14 cellular contexts compared by ENCODE assay signal in genomic region chr11:94152678-94153065, GRCh38. TPM values are rescaled to one million over a fixed set of nuclear protein-coding genes. Genes with fewer than 3 reads are reported as not detected.
DNase-seq lines count a peak whose midpoint lies in the region; ATAC-seq and TF ChIP-seq lines count a peak whose summit lies in the region.
"Had no signal": no experiment of that assay in that cellular context is flagged by ENCODE, and none has a peak within 500 bp of the region (broad histone marks: within the 10 kb centered on the region; RNA-seq: fewer than 3 reads in every experiment).

No MANE protein-coding gene starts in this region.

- H3K4me1 ChIP-seq in left ventricle myocardium inferior: peaks cover 53% of the 10 kb centered on the region
- peaks cover 0 to 7% of the 10 kb centered on the region in 2 donors for H3K4me1 ChIP-seq in mucosa of rectum (ENCODE audit: control insufficient read depth in 2 of 2, insufficient read depth in 2 of 2, low read length in 2 of 2)
- H3K4me1 ChIP-seq in tibial artery: peaks cover 0 to 57% (median 32%) of the 10 kb centered on the region in 4 donors
- H3K4me1 ChIP-seq in Peyer's patch: peaks cover 0 to 23% (median 2%) of the 10 kb centered on the region in 4 donors

- H3K4me3 Mint-ChIP-seq in activated naive CD8-positive, alpha-beta T cell treated with anti-CD3 and anti-CD28 coated beads, Interleukin-2, amount 50 U/mL, for 24 hours: peak overlapping the region; percentile 34
- H3K4me3 Mint-ChIP-seq: activated CD8-positive, alpha-beta memory T cell treated with anti-CD3 and anti-CD28 coated beads, Interleukin-2, amount 10 ng/mL, durations not matched to agents 7 days and 5 days had no signal

- H3K27me3 Mint-ChIP-seq in activated naive CD8-positive, alpha-beta T cell treated with anti-CD3 and anti-CD28 coated beads, Interleukin-2, amount 50 U/mL, for 24 hours: no peaks in the 10 kb centered on the region
- H3K27me3 Mint-ChIP-seq: activated CD8-positive, alpha-beta memory T cell treated with anti-CD3 and anti-CD28 coated beads, Interleukin-2, amount 10 ng/mL, durations not matched to agents 7 days and 5 days had no signal

- H3K27me3 ChIP-seq in left ventricle myocardium inferior (ENCODE audit: low read depth) (no peaks in the 10 kb centered on the region), mucosa of rectum (ENCODE audit: control insufficient read depth in 2 of 2, insufficient read depth in 2 of 2, low read length in 2 of 2) (no peaks in the 10 kb centered on the region), tibial artery (no peaks in the 10 kb centered on the region), Peyer's patch (no peaks in the 10 kb centered on the region)
- H3K27me3 ChIP-seq: BLaER1, ovary, upper lobe of left lung had no signal

- H3K4me3 ChIP-seq in left ventricle myocardium inferior (no peak overlapping the region), mucosa of rectum (ENCODE audit: low read length in 2 of 2) (no peak overlapping the region), tibial artery (no peak overlapping the region), Peyer's patch (no peak overlapping the region)
- H3K4me3 ChIP-seq: BLaER1, ovary, upper lobe of left lung had no signal

- peaks cover 60% of the 10 kb centered on the region for H3K4me1 Mint-ChIP-seq in activated naive CD8-positive, alpha-beta T cell treated with anti-CD3 and anti-CD28 coated beads, Interleukin-2, amount 50 U/mL, for 24 hours

- intact Hi-C loops in left ventricle myocardium inferior (cut with micrococcal nuclease) (no loop called here), left ventricle myocardium superior (cut with micrococcal nuclease) (no loop called here), tibial artery (cut with DNase I; ENCODE audit: low total_unique reads) (loop anchor here (5.0 kb wide), 1 partner anchor 35 kb away; no protein-coding TSS in a partner anchor)

- H3K36me3 ChIP-seq in left ventricle myocardium inferior: peaks cover 6% of the 10 kb centered on the region
- no peaks in the 10 kb centered on the region for H3K36me3 ChIP-seq in mucosa of rectum (ENCODE audit: control insufficient read depth in 2 of 2, insufficient read depth in 2 of 2, low read length in 2 of 2)
- peaks cover 0 to 7% (median 4%) of the 10 kb centered on the region in 3 donors for H3K36me3 ChIP-seq in tibial artery
- H3K36me3 ChIP-seq in Peyer's patch: no peaks in the 10 kb centered on the region
- H3K36me3 ChIP-seq: ovary had no signal

- H3K9me3 ChIP-seq in left ventricle myocardium inferior (replicated peaks) (no peaks in the 10 kb centered on the region), mucosa of rectum (ENCODE audit: control insufficient read depth in 2 of 2, low read length in 2 of 2) (no peaks in the 10 kb centered on the region), tibial artery (no peaks in the 10 kb centered on the region), Peyer's patch (no peaks in the 10 kb centered on the region)
- H3K9me3 ChIP-seq: ovary, upper lobe of left lung had no signal

- no peak for TF ChIP-seq POLR2A in Peyer's patch (IDR thresholded peaks at IDR 0.05)

- no peak for TF ChIP-seq CTCF in left ventricle myocardium inferior (IDR thresholded peaks at IDR 0.05; ENCODE audit: borderline replicate concordance)
- TF ChIP-seq CTCF in tibial artery (IDR thresholded peaks at IDR 0.05): no peak
- TF ChIP-seq CTCF in Peyer's patch (IDR thresholded peaks at IDR 0.05): no peak

- no peak overlapping the region for H3K9ac ChIP-seq in mucosa of rectum (ENCODE audit: low read depth in 1 of 2, low read length in 2 of 2)
- H3K9ac ChIP-seq: BLaER1 had no signal

- peak overlapping the region; percentile 76 for H3K27ac Mint-ChIP-seq in activated naive CD8-positive, alpha-beta T cell treated with anti-CD3 and anti-CD28 coated beads, Interleukin-2, amount 50 U/mL, for 24 hours
- H3K27ac Mint-ChIP-seq: activated CD8-positive, alpha-beta memory T cell treated with anti-CD3 and anti-CD28 coated beads, Interleukin-2, amount 10 ng/mL, durations not matched to agents 7 days and 5 days had no signal

- no peak for ATAC-seq in left ventricle myocardium superior
- no peak for ATAC-seq in activated naive CD8-positive, alpha-beta T cell treated with anti-CD3 and anti-CD28 coated beads, Interleukin-2, amount 50 U/mL, for 24 hours

- peaks cover 28% of the 10 kb centered on the region for H3K36me3 Mint-ChIP-seq in activated naive CD8-positive, alpha-beta T cell treated with anti-CD3 and anti-CD28 coated beads, Interleukin-2, amount 50 U/mL, for 24 hours (ENCODE audit: low read depth)

- no peaks in the 10 kb centered on the region for H3K9me3 Mint-ChIP-seq in activated naive CD8-positive, alpha-beta T cell treated with anti-CD3 and anti-CD28 coated beads, Interleukin-2, amount 50 U/mL, for 24 hours

- H3K27ac ChIP-seq in left ventricle myocardium inferior (replicated peaks): peak overlapping the region; percentile 83
- H3K27ac ChIP-seq in mucosa of rectum (ENCODE audit: low read depth in 2 of 2, low read length in 2 of 2): peak overlapping the region; percentile 6 to 46
- peak overlapping the region; percentile 42 to 50 for H3K27ac ChIP-seq in tibial artery
- no peak overlapping the region for H3K27ac ChIP-seq in Peyer's patch
- H3K27ac ChIP-seq: BLaER1, ovary had no signal

- no peak for DNase-seq in left ventricle myocardium inferior
- DNase-seq in left ventricle myocardium superior: no peak
- no peak for DNase-seq in activated naive CD8-positive, alpha-beta T cell treated with anti-CD3 and anti-CD28 coated beads, Interleukin-2, amount 50 U/mL, for 24 hours
- DNase-seq in tibial artery: no peak
- DNase-seq in SIG-M5 treated with dmso at 0.1 percent for 504 hours (lab: John Stamatoyannopoulos, UW; ENCODE audit: unreplicated experiment): no peak
- no peak for DNase-seq in Peyer's patch
- DNase-seq in NCI-H82 (lab: John Stamatoyannopoulos, UW): no peak
- DNase-seq: activated CD8-positive, alpha-beta memory T cell treated with anti-CD3 and anti-CD28 coated beads, Interleukin-2, amount 10 ng/mL, durations not matched to agents 7 days and 5 days; left colon; NCI-H2029 treated with DMSO at 0.1 percent for 48 hours; ovary had no signal

RNA-seq across cellular contexts. Expression of gene PANX1, which starts 24.0 kb away (rescaled TPM):
- total RNA-seq in left ventricle myocardium inferior (19.9 TPM), left ventricle myocardium superior (17.4 TPM), Peyer's patch (10 to 100 TPM in 1 of 4 donors, 1 to 10 TPM in 3; 5.8 to 10.9 (median 8.6) TPM)

Comparison
In these comparisons a context has a peak if more than half of its experiments do, and no peak if none do; other contexts are left out.
1. H3K27ac ChIP-seq: peak in left ventricle myocardium inferior (single experiment), mucosa of rectum (2 of 2) and tibial artery (2 of 2); none in Peyer's patch (0 of 4).